ENCODE assay signal across 3 cellular contexts in the genomic region with DNA sequence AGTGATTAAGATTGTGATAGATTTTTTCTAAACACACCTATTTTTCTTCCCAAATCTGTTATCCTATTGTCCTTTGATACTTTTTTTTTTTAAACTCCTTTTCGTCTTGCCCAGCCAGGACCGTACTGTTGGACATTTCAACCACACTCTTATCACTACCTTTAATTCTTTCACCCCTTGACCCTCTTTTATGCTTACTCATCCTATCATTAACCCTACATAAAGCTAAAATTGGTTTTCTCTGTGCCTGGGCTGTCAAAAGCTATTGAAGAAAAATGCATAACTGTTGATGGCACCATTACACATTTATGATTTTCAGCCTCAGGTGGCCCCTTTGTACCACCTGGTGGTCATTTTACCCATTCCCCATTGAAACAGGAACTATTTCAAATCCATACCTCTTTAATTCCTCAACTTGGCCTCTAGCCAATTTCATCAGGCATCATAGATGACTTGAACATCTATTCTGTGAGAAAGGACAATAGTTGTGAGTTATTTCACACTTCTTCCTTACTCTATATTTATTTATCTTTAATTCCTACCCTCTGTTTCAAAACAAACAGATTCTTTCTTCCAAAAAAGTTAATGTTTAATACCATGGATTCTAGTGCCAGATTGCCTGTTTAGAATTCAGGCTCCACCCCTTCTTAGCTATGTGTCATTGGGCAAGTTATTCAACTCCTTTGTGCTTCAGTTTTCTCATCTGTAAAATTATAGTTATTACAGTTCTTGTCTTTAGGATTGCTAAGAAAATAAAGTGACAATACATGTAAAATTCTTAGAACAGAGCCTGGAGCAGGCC.
TF ChIP-seq lines count a peak whose summit lies in the region.

No MANE protein-coding gene starts in this region.

TF ChIP-seq in SK-N-SH, 30 proteins besides CTCF, POLR2A, EP300 and RAD21 (continued from another document):
- no peak for TF ChIP-seq MEF2A (IDR thresholded peaks at IDR 0.05; ENCODE audit: borderline replicate concordance, low read depth)
- TF ChIP-seq, protein P1, sequence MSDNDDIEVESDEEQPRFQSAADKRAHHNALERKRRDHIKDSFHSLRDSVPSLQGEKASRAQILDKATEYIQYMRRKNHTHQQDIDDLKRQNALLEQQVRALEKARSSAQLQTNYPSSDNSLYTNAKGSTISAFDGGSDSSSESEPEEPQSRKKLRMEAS (IDR thresholded peaks at IDR 0.05; ENCODE audit: low read depth) = no peak

TF ChIP-seq in SK-N-SH treated with all-trans-retinoic acid at 6 μM for 48 hours, 23 proteins besides CTCF, POLR2A, EP300 and RAD21:
- TF ChIP-seq, protein P2, sequence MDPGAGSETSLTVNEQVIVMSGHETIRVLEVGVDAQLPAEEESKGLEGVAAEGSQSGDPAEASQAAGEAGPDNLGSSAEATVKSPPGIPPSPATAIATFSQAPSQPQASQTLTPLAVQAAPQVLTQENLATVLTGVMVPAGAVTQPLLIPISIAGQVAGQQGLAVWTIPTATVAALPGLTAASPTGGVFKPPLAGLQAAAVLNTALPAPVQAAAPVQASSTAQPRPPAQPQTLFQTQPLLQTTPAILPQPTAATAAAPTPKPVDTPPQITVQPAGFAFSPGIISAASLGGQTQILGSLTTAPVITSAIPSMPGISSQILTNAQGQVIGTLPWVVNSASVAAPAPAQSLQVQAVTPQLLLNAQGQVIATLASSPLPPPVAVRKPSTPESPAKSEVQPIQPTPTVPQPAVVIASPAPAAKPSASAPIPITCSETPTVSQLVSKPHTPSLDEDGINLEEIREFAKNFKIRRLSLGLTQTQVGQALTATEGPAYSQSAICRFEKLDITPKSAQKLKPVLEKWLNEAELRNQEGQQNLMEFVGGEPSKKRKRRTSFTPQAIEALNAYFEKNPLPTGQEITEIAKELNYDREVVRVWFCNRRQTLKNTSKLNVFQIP (CRISPR knock-in tag; IDR thresholded peaks at IDR 0.05; ENCODE audit: borderline replicate concordance, low read depth) = no peak
- TF ChIP-seq ZNF8 (CRISPR knock-in tag; IDR thresholded peaks at IDR 0.05) (no peak), ARNTL (CRISPR knock-in tag; IDR thresholded peaks at IDR 0.05; ENCODE audit: borderline replicate concordance, low read depth) (no peak), SNAI2 (CRISPR knock-in tag; IDR thresholded peaks at IDR 0.05) (no peak), BACH2 (CRISPR knock-in tag; IDR thresholded peaks at IDR 0.05; ENCODE audit: borderline replicate concordance) (no peak), PPARA (CRISPR knock-in tag; IDR thresholded peaks at IDR 0.05; ENCODE audit: borderline replicate concordance) (no peak), ISL1 (CRISPR knock-in tag; IDR thresholded peaks at IDR 0.05) (no peak), ESRRG (CRISPR knock-in tag; IDR thresholded peaks at IDR 0.05) (no peak), ZFP3 (CRISPR knock-in tag; IDR thresholded peaks at IDR 0.05) (no peak), TCF4 (CRISPR knock-in tag; IDR thresholded peaks at IDR 0.05; ENCODE audit: borderline replicate concordance) (no peak), ZFP30 (CRISPR knock-in tag; IDR thresholded peaks at IDR 0.05) (no peak), RARB (CRISPR knock-in tag; IDR thresholded peaks at IDR 0.05) (no peak), TOX (CRISPR knock-in tag; IDR thresholded peaks at IDR 0.05; ENCODE audit: borderline replicate concordance) (no peak), OSR1 (CRISPR knock-in tag; IDR thresholded peaks at IDR 0.05) (no peak), ZNF70 (CRISPR knock-in tag; IDR thresholded peaks at IDR 0.05) (no peak), ZC3H10 (CRISPR knock-in tag; IDR thresholded peaks at IDR 0.05) (no peak), GLIS3 (CRISPR knock-in tag; IDR thresholded peaks at IDR 0.05) (no peak), ZNF565 (CRISPR knock-in tag; conservative IDR thresholded peaks at IDR 0.05; ENCODE audit: low read depth) (no peak)
- TF ChIP-seq, protein P3, sequence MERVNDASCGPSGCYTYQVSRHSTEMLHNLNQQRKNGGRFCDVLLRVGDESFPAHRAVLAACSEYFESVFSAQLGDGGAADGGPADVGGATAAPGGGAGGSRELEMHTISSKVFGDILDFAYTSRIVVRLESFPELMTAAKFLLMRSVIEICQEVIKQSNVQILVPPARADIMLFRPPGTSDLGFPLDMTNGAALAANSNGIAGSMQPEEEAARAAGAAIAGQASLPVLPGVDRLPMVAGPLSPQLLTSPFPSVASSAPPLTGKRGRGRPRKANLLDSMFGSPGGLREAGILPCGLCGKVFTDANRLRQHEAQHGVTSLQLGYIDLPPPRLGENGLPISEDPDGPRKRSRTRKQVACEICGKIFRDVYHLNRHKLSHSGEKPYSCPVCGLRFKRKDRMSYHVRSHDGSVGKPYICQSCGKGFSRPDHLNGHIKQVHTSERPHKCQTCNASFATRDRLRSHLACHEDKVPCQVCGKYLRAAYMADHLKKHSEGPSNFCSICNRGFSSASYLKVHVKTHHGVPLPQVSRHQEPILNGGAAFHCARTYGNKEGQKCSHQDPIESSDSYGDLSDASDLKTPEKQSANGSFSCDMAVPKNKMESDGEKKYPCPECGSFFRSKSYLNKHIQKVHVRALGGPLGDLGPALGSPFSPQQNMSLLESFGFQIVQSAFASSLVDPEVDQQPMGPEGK (CRISPR knock-in tag; IDR thresholded peaks at IDR 0.05; ENCODE audit: borderline replicate concordance) = no peak
- TF ChIP-seq, protein P4, sequence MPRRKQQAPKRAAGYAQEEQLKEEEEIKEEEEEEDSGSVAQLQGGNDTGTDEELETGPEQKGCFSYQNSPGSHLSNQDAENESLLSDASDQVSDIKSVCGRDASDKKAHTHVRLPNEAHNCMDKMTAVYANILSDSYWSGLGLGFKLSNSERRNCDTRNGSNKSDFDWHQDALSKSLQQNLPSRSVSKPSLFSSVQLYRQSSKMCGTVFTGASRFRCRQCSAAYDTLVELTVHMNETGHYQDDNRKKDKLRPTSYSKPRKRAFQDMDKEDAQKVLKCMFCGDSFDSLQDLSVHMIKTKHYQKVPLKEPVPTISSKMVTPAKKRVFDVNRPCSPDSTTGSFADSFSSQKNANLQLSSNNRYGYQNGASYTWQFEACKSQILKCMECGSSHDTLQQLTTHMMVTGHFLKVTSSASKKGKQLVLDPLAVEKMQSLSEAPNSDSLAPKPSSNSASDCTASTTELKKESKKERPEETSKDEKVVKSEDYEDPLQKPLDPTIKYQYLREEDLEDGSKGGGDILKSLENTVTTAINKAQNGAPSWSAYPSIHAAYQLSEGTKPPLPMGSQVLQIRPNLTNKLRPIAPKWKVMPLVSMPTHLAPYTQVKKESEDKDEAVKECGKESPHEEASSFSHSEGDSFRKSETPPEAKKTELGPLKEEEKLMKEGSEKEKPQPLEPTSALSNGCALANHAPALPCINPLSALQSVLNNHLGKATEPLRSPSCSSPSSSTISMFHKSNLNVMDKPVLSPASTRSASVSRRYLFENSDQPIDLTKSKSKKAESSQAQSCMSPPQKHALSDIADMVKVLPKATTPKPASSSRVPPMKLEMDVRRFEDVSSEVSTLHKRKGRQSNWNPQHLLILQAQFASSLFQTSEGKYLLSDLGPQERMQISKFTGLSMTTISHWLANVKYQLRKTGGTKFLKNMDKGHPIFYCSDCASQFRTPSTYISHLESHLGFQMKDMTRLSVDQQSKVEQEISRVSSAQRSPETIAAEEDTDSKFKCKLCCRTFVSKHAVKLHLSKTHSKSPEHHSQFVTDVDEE (CRISPR knock-in tag; IDR thresholded peaks at IDR 0.05) = no peak
TF ChIP-seq in SK-N-SH treated with all-trans-retinoic acid at 6 μM for 48 hours: peak in this region for 0.

TF ChIP-seq in K562, 482 proteins besides CTCF, POLR2A, EP300 and RAD21 (continued from another document and continues in another):
- TF ChIP-seq, protein P5, sequence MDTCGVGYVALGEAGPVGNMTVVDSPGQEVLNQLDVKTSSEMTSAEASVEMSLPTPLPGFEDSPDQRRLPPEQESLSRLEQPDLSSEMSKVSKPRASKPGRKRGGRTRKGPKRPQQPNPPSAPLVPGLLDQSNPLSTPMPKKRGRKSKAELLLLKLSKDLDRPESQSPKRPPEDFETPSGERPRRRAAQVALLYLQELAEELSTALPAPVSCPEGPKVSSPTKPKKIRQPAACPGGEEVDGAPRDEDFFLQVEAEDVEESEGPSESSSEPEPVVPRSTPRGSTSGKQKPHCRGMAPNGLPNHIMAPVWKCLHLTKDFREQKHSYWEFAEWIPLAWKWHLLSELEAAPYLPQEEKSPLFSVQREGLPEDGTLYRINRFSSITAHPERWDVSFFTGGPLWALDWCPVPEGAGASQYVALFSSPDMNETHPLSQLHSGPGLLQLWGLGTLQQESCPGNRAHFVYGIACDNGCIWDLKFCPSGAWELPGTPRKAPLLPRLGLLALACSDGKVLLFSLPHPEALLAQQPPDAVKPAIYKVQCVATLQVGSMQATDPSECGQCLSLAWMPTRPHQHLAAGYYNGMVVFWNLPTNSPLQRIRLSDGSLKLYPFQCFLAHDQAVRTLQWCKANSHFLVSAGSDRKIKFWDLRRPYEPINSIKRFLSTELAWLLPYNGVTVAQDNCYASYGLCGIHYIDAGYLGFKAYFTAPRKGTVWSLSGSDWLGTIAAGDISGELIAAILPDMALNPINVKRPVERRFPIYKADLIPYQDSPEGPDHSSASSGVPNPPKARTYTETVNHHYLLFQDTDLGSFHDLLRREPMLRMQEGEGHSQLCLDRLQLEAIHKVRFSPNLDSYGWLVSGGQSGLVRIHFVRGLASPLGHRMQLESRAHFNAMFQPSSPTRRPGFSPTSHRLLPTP (IDR thresholded peaks at IDR 0.05; ENCODE audit: borderline replicate concordance, extremely low read depth, insufficient read length) = no peak
- TF ChIP-seq, protein P6, sequence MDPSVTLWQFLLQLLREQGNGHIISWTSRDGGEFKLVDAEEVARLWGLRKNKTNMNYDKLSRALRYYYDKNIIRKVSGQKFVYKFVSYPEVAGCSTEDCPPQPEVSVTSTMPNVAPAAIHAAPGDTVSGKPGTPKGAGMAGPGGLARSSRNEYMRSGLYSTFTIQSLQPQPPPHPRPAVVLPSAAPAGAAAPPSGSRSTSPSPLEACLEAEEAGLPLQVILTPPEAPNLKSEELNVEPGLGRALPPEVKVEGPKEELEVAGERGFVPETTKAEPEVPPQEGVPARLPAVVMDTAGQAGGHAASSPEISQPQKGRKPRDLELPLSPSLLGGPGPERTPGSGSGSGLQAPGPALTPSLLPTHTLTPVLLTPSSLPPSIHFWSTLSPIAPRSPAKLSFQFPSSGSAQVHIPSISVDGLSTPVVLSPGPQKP (CRISPR knock-in tag; IDR thresholded peaks at IDR 0.05) = no peak
- TF ChIP-seq EWSR1 (IDR thresholded peaks at IDR 0.05; ENCODE audit: borderline replicate concordance, low read depth, partially characterized antibody) = no peak
- peak; percentile 68; the same call in 1 of the 2 replicates for TF ChIP-seq C11orf30 (IDR thresholded peaks at IDR 0.05; ENCODE audit: low read depth)
- TF ChIP-seq BRD9 (IDR thresholded peaks at IDR 0.05; ENCODE audit: low read depth, partially characterized antibody) = no peak
- no peak for TF ChIP-seq ZNF785 (CRISPR knock-in tag; IDR thresholded peaks at IDR 0.05)
- TF ChIP-seq, protein P7, sequence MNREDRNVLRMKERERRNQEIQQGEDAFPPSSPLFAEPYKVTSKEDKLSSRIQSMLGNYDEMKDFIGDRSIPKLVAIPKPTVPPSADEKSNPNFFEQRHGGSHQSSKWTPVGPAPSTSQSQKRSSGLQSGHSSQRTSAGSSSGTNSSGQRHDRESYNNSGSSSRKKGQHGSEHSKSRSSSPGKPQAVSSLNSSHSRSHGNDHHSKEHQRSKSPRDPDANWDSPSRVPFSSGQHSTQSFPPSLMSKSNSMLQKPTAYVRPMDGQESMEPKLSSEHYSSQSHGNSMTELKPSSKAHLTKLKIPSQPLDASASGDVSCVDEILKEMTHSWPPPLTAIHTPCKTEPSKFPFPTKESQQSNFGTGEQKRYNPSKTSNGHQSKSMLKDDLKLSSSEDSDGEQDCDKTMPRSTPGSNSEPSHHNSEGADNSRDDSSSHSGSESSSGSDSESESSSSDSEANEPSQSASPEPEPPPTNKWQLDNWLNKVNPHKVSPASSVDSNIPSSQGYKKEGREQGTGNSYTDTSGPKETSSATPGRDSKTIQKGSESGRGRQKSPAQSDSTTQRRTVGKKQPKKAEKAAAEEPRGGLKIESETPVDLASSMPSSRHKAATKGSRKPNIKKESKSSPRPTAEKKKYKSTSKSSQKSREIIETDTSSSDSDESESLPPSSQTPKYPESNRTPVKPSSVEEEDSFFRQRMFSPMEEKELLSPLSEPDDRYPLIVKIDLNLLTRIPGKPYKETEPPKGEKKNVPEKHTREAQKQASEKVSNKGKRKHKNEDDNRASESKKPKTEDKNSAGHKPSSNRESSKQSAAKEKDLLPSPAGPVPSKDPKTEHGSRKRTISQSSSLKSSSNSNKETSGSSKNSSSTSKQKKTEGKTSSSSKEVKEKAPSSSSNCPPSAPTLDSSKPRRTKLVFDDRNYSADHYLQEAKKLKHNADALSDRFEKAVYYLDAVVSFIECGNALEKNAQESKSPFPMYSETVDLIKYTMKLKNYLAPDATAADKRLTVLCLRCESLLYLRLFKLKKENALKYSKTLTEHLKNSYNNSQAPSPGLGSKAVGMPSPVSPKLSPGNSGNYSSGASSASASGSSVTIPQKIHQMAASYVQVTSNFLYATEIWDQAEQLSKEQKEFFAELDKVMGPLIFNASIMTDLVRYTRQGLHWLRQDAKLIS (CRISPR knock-in tag; IDR thresholded peaks at IDR 0.05) = no peak
- TF ChIP-seq ZNF436 (CRISPR knock-in tag; IDR thresholded peaks at IDR 0.05) = no peak
- no peak for TF ChIP-seq ZNF79 (CRISPR knock-in tag; IDR thresholded peaks at IDR 0.05; ENCODE audit: low read depth)
- TF ChIP-seq NFIC (IDR thresholded peaks at IDR 0.05) = peak; percentile 89
- no peak for TF ChIP-seq KAT2B (IDR thresholded peaks at IDR 0.05; ENCODE audit: low read depth, low read length)
- no peak for TF ChIP-seq HMG20B (CRISPR knock-in tag; IDR thresholded peaks at IDR 0.05)
- TF ChIP-seq SMAD1 (IDR thresholded peaks at IDR 0.05; ENCODE audit: low read depth, low read length, partially characterized antibody) = no peak
- TF ChIP-seq ZNF146 (CRISPR knock-in tag; IDR thresholded peaks at IDR 0.05; ENCODE audit: unreplicated experiment) = no peak
- no peak for TF ChIP-seq ZNF253 (CRISPR knock-in tag; conservative IDR thresholded peaks at IDR 0.05)
- peak; percentile 60 for TF ChIP-seq NFE2 (IDR thresholded peaks at IDR 0.05; ENCODE audit: low read depth)
- no peak for TF ChIP-seq POLR2G (IDR thresholded peaks at IDR 0.05; ENCODE audit: low read depth, low read length)
- TF ChIP-seq ZNF316 (IDR thresholded peaks at IDR 0.05) = peak; percentile 68
- TF ChIP-seq, protein P8, sequence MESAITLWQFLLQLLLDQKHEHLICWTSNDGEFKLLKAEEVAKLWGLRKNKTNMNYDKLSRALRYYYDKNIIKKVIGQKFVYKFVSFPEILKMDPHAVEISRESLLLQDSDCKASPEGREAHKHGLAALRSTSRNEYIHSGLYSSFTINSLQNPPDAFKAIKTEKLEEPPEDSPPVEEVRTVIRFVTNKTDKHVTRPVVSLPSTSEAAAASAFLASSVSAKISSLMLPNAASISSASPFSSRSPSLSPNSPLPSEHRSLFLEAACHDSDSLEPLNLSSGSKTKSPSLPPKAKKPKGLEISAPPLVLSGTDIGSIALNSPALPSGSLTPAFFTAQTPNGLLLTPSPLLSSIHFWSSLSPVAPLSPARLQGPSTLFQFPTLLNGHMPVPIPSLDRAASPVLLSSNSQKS (CRISPR knock-in tag; IDR thresholded peaks at IDR 0.05) = no peak
- TF ChIP-seq, protein P9, sequence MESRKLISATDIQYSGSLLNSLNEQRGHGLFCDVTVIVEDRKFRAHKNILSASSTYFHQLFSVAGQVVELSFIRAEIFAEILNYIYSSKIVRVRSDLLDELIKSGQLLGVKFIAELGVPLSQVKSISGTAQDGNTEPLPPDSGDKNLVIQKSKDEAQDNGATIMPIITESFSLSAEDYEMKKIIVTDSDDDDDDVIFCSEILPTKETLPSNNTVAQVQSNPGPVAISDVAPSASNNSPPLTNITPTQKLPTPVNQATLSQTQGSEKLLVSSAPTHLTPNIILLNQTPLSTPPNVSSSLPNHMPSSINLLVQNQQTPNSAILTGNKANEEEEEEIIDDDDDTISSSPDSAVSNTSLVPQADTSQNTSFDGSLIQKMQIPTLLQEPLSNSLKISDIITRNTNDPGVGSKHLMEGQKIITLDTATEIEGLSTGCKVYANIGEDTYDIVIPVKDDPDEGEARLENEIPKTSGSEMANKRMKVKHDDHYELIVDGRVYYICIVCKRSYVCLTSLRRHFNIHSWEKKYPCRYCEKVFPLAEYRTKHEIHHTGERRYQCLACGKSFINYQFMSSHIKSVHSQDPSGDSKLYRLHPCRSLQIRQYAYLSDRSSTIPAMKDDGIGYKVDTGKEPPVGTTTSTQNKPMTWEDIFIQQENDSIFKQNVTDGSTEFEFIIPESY (CRISPR knock-in tag; IDR thresholded peaks at IDR 0.05) = no peak
